13 cellular contexts compared by ENCODE assay signal in genomic region chr1:205726619-205727125, GRCh38. TPM values are rescaled to one million over a fixed set of nuclear protein-coding genes. Genes with fewer than 3 reads are reported as not detected.
DNase-seq lines count a peak whose midpoint lies in the region; ATAC-seq and TF ChIP-seq lines count a peak whose summit lies in the region.
"Had no signal": no experiment of that assay in that cellular context is flagged by ENCODE, and none has a peak within 500 bp of the region (broad histone marks: within the 10 kb centered on the region; RNA-seq: fewer than 3 reads in every experiment).

No MANE protein-coding gene starts in this region.

- DNase-seq in cardiac muscle cell (ENCODE audit: low read depth in 1 of 2, low spot score in 1 of 2) (no peak), left ventricle myocardium superior (no peak), hepatocyte (ENCODE audit: low spot score) (no peak), right lobe of liver (no peak), GF-D8 (lab: John Stamatoyannopoulos, UW) (no peak), NCI-H2227 (lab: John Stamatoyannopoulos, UW; ENCODE audit: unreplicated experiment) (no peak), 8988T (no peak), D341Med (ENCODE audit: low spot score) (no peak)
- DNase-seq: C1 segment of cervical spinal cord; CD4-positive, alpha-beta memory T cell; DMS53; H7; IMR-90 had no signal

- H3K79me2 ChIP-seq in hepatocyte = peaks cover 97% of the 10 kb centered on the region

- H2AFZ ChIP-seq in hepatocyte = no peak overlapping the region

- H3K4me1 ChIP-seq in cardiac muscle cell (ENCODE audit: low read depth) = no peaks in the 10 kb centered on the region
- no peaks in the 10 kb centered on the region for H3K4me1 ChIP-seq in hepatocyte (ENCODE audit: insufficient read depth)
- peaks cover 0 to 62% (median 19%) of the 10 kb centered on the region in 4 donors for H3K4me1 ChIP-seq in right lobe of liver

- H3K27ac ChIP-seq in cardiac muscle cell = peak overlapping the region; percentile 25
- H3K27ac ChIP-seq in hepatocyte = peak overlapping the region; percentile 4
- peak overlapping the region; percentile 14 to 87 (median 85) for H3K27ac ChIP-seq in right lobe of liver

- no peak for TF ChIP-seq CTCF in cardiac muscle cell (IDR thresholded peaks at IDR 0.05; ENCODE audit: low read depth, low read length)
- TF ChIP-seq CTCF in hepatocyte (IDR thresholded peaks at IDR 0.05; ENCODE audit: poor library complexity) = no peak
- TF ChIP-seq CTCF in right lobe of liver (IDR thresholded peaks at IDR 0.05) = no peak

- no peaks in the 10 kb centered on the region for H3K27me3 ChIP-seq in cardiac muscle cell
- no peaks in the 10 kb centered on the region for H3K27me3 ChIP-seq in hepatocyte
- H3K27me3 ChIP-seq in right lobe of liver = no peaks in the 10 kb centered on the region

- H3K4me3 ChIP-seq in cardiac muscle cell (no peak overlapping the region), hepatocyte (no peak overlapping the region), right lobe of liver (no peak overlapping the region)

- intact Hi-C loops in left ventricle myocardium superior (cut with micrococcal nuclease) (no loop called here), right lobe of liver (cut with DNase I) (no loop called here)

- ATAC-seq in left ventricle myocardium superior (no peak), right lobe of liver (peak; percentile 79 to 88 (median 84))

- TF ChIP-seq POLR2A in right lobe of liver (IDR thresholded peaks at IDR 0.05) = no peak

- H3K36me3 ChIP-seq in cardiac muscle cell (peaks cover 50% of the 10 kb centered on the region), hepatocyte (replicated peaks; ENCODE audit: insufficient read depth, low read depth) (no peaks in the 10 kb centered on the region), right lobe of liver (no peaks in the 10 kb centered on the region)

- H3K9me2 ChIP-seq in hepatocyte (replicated peaks; ENCODE audit: insufficient read depth) = no peaks in the 10 kb centered on the region

- H3K4me2 ChIP-seq in hepatocyte = no peak overlapping the region

- WGBS in hepatocyte (ENCODE audit: low lambda C conversion rate, missing lambda C conversion rate) = 81% methylated on average over 4 of the region's 4 CpGs
- 23% methylated on average over 4 of the region's 4 CpGs for WGBS in right lobe of liver (ENCODE audit: insufficient coverage, low coverage, low lambda C conversion rate, missing lambda C conversion rate)

- peaks cover 26% of the 10 kb centered on the region for H4K20me1 ChIP-seq in hepatocyte (ENCODE audit: insufficient read depth, poor library complexity, severe bottlenecking)

- no peaks in the 10 kb centered on the region for H3K9me3 ChIP-seq in cardiac muscle cell (ENCODE audit: low read depth)
- no peaks in the 10 kb centered on the region for H3K9me3 ChIP-seq in hepatocyte (ENCODE audit: low read depth)
- H3K9me3 ChIP-seq in right lobe of liver = no peaks in the 10 kb centered on the region

RNA-seq across cellular contexts. Expression of gene NUCKS1, which starts 23.3 kb away (rescaled TPM):
- total RNA-seq in cardiac muscle cell (100 and 175 TPM in 2 replicates), left ventricle myocardium superior (202 TPM), hepatocyte (135 and 143 TPM in 2 replicates), right lobe of liver (10 to 100 TPM; 32.8 to 91.1 (median 68.6) TPM)
- polyA plus RNA-seq in cardiac muscle cell (47.0 and 80.9 TPM in 2 replicates), hepatocyte (24.7 and 28.4 TPM in 2 replicates)

RNA-seq across cellular contexts. Expression of gene SLC45A3, which starts 46.4 kb away (rescaled TPM):
- total RNA-seq in cardiac muscle cell (4.9 and 10.4 TPM in 2 replicates), left ventricle myocardium superior (6.6 TPM), hepatocyte (10.0 and 12.2 TPM in 2 replicates), right lobe of liver (10 to 100 TPM in 2 of 6 experiments, 1 to 10 TPM in 4; 6.9 to 27.0 (median 7.9) TPM)
- polyA plus RNA-seq in cardiac muscle cell (3.8 and 7.8 TPM in 2 replicates), hepatocyte (4.6 and 4.8 TPM in 2 replicates)
- polyA plus RNA-seq: CD4-positive, alpha-beta memory T cell had no signal

RNA-seq across cellular contexts. Expression of gene RAB29, which starts 48.6 kb away (rescaled TPM):
- total RNA-seq in cardiac muscle cell = 3.3 and 7.2 TPM in 2 replicates
- 6.5 and 15.2 TPM in 2 replicates for polyA plus RNA-seq in cardiac muscle cell
- total RNA-seq in left ventricle myocardium superior = 14.5 TPM
- 45.4 and 47.5 TPM in 2 replicates for total RNA-seq in hepatocyte
- polyA plus RNA-seq in hepatocyte = 33.3 and 33.8 TPM in 2 replicates
- total RNA-seq in right lobe of liver = 10 to 100 TPM; 16.4 to 26.8 (median 21.2) TPM

Comparison
In these comparisons a context has a peak if more than half of its experiments do, and no peak if none do; other contexts are left out.
1. H3K27ac ChIP-seq: peak in every context shown above with its lines; median percentile 85 in right lobe of liver; 25 in cardiac muscle cell; 4 in hepatocyte.